ENCODE assay signal across 8 cellular contexts in the genomic region with DNA sequence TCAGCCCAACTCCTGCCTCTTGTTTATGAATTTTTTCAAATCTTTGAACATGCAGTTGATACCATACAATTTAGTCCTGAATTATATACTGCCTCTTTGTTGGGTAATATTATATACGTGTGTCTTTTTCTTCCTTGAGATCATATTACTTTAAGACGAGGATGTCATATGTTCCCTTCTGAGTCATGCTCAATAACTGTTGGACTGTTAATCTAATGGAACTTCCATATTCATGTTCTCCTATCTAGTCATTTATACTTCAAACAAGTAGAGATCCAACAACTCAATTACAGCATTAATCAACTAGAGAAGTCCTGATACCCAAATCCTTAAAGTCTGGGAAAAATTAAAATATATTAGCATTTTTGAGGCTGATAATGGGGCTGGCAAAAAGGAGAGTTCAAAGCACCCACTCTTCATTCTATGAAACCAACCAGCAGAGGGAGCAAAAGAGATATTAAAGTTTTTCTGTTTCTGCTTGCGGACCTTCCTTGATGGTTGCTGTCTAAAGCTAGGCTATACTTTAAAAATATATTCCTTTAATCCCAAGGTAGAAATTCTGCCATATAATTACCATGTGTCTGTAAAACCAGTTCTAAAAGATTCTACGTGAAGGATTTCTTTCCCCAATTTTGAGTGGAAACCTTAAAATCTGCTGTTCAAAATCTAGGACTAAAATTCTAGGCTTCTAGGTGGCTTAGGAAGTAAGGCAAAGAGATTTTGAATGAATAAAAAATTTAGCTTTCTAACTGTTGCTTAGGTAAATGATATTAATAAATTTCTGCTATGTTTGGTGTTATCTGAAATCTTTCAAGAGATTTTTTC.
DNase-seq lines count a peak whose midpoint lies in the region; ATAC-seq and TF ChIP-seq lines count a peak whose summit lies in the region.

No MANE protein-coding gene starts in this region.

- peak; percentile 62 for TF ChIP-seq CTCF in astrocyte of the cerebellum (IDR thresholded peaks at IDR 0.05; ENCODE audit: low read depth, low read length, missing control alignments)

- peak; percentile 26 for DNase-seq in COLO829 (ENCODE audit: low spot score)
- DNase-seq in NCI-H1105 (lab: John Stamatoyannopoulos, UW), result peak; percentile 23
- DNase-seq in astrocyte of the cerebellum (ENCODE audit: low read depth), result peak; percentile 26
- DNase-seq in kidney glomerular epithelial cell (lab: John Stamatoyannopoulos, UW), result peak; percentile 47
- no peak for DNase-seq in activated naive CD4-positive, alpha-beta T cell treated with anti-CD3 and anti-CD28 coated beads for 36 hours

- H3K9me3 Mint-ChIP-seq in activated naive CD4-positive, alpha-beta T cell treated with anti-CD3 and anti-CD28 coated beads for 36 hours, result no peaks in the 10 kb centered on the region

- H3K4me3 Mint-ChIP-seq in activated naive CD4-positive, alpha-beta T cell treated with anti-CD3 and anti-CD28 coated beads for 36 hours, result no peak overlapping the region

- ATAC-seq in GM19351 (IDR thresholded peaks at IDR 0.05; ENCODE audit: unreplicated experiment) (peak; percentile 84), GM21825 (IDR thresholded peaks at IDR 0.05; ENCODE audit: unreplicated experiment) (no peak), GM21447 (IDR thresholded peaks at IDR 0.05; ENCODE audit: unreplicated experiment) (no peak)

- H3K36me3 Mint-ChIP-seq in activated naive CD4-positive, alpha-beta T cell treated with anti-CD3 and anti-CD28 coated beads for 36 hours (ENCODE audit: low read depth), result no peaks in the 10 kb centered on the region

- H3K27ac Mint-ChIP-seq in activated naive CD4-positive, alpha-beta T cell treated with anti-CD3 and anti-CD28 coated beads for 36 hours, result no peak overlapping the region

- CTCF ChIA-PET in activated naive CD4-positive, alpha-beta T cell treated with anti-CD3 and anti-CD28 coated beads for 36 hours (lab: Charles Lee), result interaction anchor here (0.6 to 1.5 kb wide), 4 partner anchors 11 to 1530 kb away, joined by 3 to 5 read pairs (median 3); no protein-coding TSS in a partner anchor

- H3K4me3 ChIP-seq in astrocyte of the cerebellum (ENCODE audit: low read depth, low read length), result no peak overlapping the region

- no peaks in the 10 kb centered on the region for H3K4me1 Mint-ChIP-seq in activated naive CD4-positive, alpha-beta T cell treated with anti-CD3 and anti-CD28 coated beads for 36 hours (ENCODE audit: low read depth)

- intact Hi-C loops in activated naive CD4-positive, alpha-beta T cell treated with anti-CD3 and anti-CD28 coated beads for 36 hours (cut with micrococcal nuclease), result loop anchor here (1.0 to 5.0 kb wide), 4 partner anchors 267 to 1435 kb away; no protein-coding TSS in a partner anchor

- peaks cover 14% of the 10 kb centered on the region for H3K27me3 Mint-ChIP-seq in activated naive CD4-positive, alpha-beta T cell treated with anti-CD3 and anti-CD28 coated beads for 36 hours (ENCODE audit: low read depth)

- in situ Hi-C loops in astrocyte of the cerebellum (cut with HindIII; ENCODE audit: low sequenced_read_pairs), result no loop called here
